21 cellular contexts compared by ENCODE assay signal in genomic region chr12:27096420-27096819, GRCh38. TPM values are rescaled to one million over a fixed set of nuclear protein-coding genes. Genes with fewer than 3 reads are reported as not detected.
DNase-seq lines count a peak whose midpoint lies in the region; ATAC-seq, FAIRE-seq and TF ChIP-seq lines count a peak whose summit lies in the region.
"Had no signal": no experiment of that assay in that cellular context is flagged by ENCODE, and none has a peak within 500 bp of the region (broad histone marks: within the 10 kb centered on the region; RNA-seq: fewer than 3 reads in every experiment).

No MANE protein-coding gene starts in this region.

- H3K4me2 ChIP-seq in keratinocyte (ENCODE audit: control insufficient read depth, extremely low read depth, insufficient read depth, low read depth, low read length) = no peak overlapping the region
- H3K4me2 ChIP-seq: BLaER1 had no signal

- no peak overlapping the region for H3K27ac ChIP-seq in keratinocyte (ENCODE audit: control insufficient read depth, insufficient read depth, low read length)
- peak overlapping the region; percentile 7 for H3K27ac ChIP-seq in stomach smooth muscle (ENCODE audit: low read length)
- H3K27ac ChIP-seq: 22Rv1, BLaER1 had no signal

- dilution Hi-C loops in keratinocyte (cut with MboI; ENCODE audit: extremely low pct_ligation_motif_present, low sequenced_read_pairs) = no loop called here

- no peak for TF ChIP-seq CTCF in bronchial epithelial cell (IDR thresholded peaks at IDR 0.05; ENCODE audit: insufficient read depth, low read length, severe bottlenecking)
- TF ChIP-seq CTCF in keratinocyte (optimal IDR thresholded peaks at IDR 0.05 in 1 of 3, IDR thresholded peaks at IDR 0.05 in 1 of 3, conservative IDR thresholded peaks at IDR 0.05 in 1 of 3; ENCODE audit: extremely low read depth in 1 of 3, insufficient read depth in 2 of 3, low read length in 3 of 3) = no peak

- H3K9me3 ChIP-seq in keratinocyte (ENCODE audit: control insufficient read depth, low read depth, low read length) (no peaks in the 10 kb centered on the region), stomach smooth muscle (ENCODE audit: control insufficient read depth in 2 of 2, low read length in 2 of 2) (no peaks in the 10 kb centered on the region)
- H3K9me3 ChIP-seq: BLaER1, Caco-2 had no signal

- H3K79me2 ChIP-seq in keratinocyte (ENCODE audit: control insufficient read depth, insufficient read depth, low read length) = no peaks in the 10 kb centered on the region

- H2AFZ ChIP-seq in keratinocyte (ENCODE audit: control insufficient read depth, low read length) = no peak overlapping the region

- no peak for FAIRE-seq in bronchial epithelial cell (lab: Jason Lieb, UNC)
- peak; percentile 32 for FAIRE-seq in keratinocyte (lab: Jason Lieb, UNC)
- FAIRE-seq: GM12878, GM18507 had no signal

- H3K9ac ChIP-seq in keratinocyte (ENCODE audit: control insufficient read depth, extremely low read depth, insufficient read depth, low read length) (no peak overlapping the region), stomach smooth muscle (ENCODE audit: low read length in 2 of 2) (no peak overlapping the region)
- H3K9ac ChIP-seq: BLaER1 had no signal

- DNase-seq in DMS79 treated with DMSO at 0.1 percent for 48 hours (lab: John Stamatoyannopoulos, UW) (peak; percentile 15), DMS79 (lab: John Stamatoyannopoulos, UW) (no peak), bronchial epithelial cell (ENCODE audit: low read depth) (peak; percentile 74), keratinocyte (ENCODE audit: low read depth, low spot score) (no peak), UCSD-AML1 (lab: John Stamatoyannopoulos, UW; ENCODE audit: unreplicated experiment) (no peak), NCI-H1694 treated with DMSO at 0.1 percent for 48 hours (lab: John Stamatoyannopoulos, UW) (no peak)
- DNase-seq: AML-193; Caco-2; CD8-positive, alpha-beta memory T cell; GOT3 had no signal

- H3K4me3 ChIP-seq in bronchial epithelial cell (ENCODE audit: low read depth, low read length) (no peak overlapping the region), keratinocyte (ENCODE audit: control insufficient read depth in 2 of 3, extremely low read depth in 1 of 3, insufficient read depth in 2 of 3, low read depth in 1 of 3, low read length in 3 of 3) (no peak overlapping the region), stomach smooth muscle (ENCODE audit: low read length in 2 of 2) (peak overlapping the region in 1 of 2 donors; percentile 30)
- H3K4me3 ChIP-seq: BLaER1, GM12878 had no signal

- H3K9me1 ChIP-seq in keratinocyte (ENCODE audit: control insufficient read depth, extremely low read depth, insufficient read depth, low read length) = no peaks in the 10 kb centered on the region

- no peaks in the 10 kb centered on the region for H3K36me3 ChIP-seq in bronchial epithelial cell (ENCODE audit: control insufficient read depth, insufficient read depth, low read length)
- no peaks in the 10 kb centered on the region for H3K36me3 ChIP-seq in keratinocyte (ENCODE audit: control insufficient read depth in 2 of 2, extremely low read depth in 1 of 2, insufficient read depth in 2 of 2, low read length in 2 of 2)
- H3K36me3 ChIP-seq in stomach smooth muscle (ENCODE audit: control insufficient read depth in 2 of 2, insufficient read depth in 2 of 2, low read length in 2 of 2) = no peaks in the 10 kb centered on the region
- H3K36me3 ChIP-seq: BLaER1 had no signal

- no peak for ATAC-seq in HG02840 (IDR thresholded peaks at IDR 0.05; ENCODE audit: low FRiP score, unreplicated experiment)
- ATAC-seq: GM12878, HCT116 had no signal

- no peaks in the 10 kb centered on the region for H4K20me1 ChIP-seq in keratinocyte (ENCODE audit: control insufficient read depth, extremely low read depth, insufficient read depth, low read length)
- H4K20me1 ChIP-seq: BLaER1 had no signal

- H3K27me3 ChIP-seq in bronchial epithelial cell (ENCODE audit: control insufficient read depth, insufficient read depth, low read length) (no peaks in the 10 kb centered on the region), keratinocyte (ENCODE audit: control insufficient read depth, extremely low read depth, insufficient read depth, low read length) (no peaks in the 10 kb centered on the region), stomach smooth muscle (ENCODE audit: control insufficient read depth in 1 of 2, insufficient read depth in 2 of 2, low read length in 2 of 2) (no peaks in the 10 kb centered on the region)
- H3K27me3 ChIP-seq: BLaER1 had no signal

- H3K4me1 ChIP-seq in keratinocyte (ENCODE audit: control insufficient read depth, extremely low read depth, insufficient read depth, low read length) = peaks cover 21% of the 10 kb centered on the region
- peaks cover 5% of the 10 kb centered on the region for H3K4me1 ChIP-seq in stomach smooth muscle (ENCODE audit: control insufficient read depth, insufficient read depth, low read length)
- H3K4me1 ChIP-seq: Caco-2 had no signal

RNA-seq across cellular contexts. Expression of gene C12orf71, which starts 14.0 kb away (rescaled TPM):
- not detected in 2 replicates for total RNA-seq in bronchial epithelial cell
- not detected in 3 replicates for polyA plus RNA-seq in keratinocyte
- not detected for polyA plus RNA-seq in keratinocyte (2011; ENCODE audit: low read depth)
- not detected in 2 replicates for polyA plus RNA-seq in keratinocyte (2011; cell fraction: cytosol; rRNA removed)
- not detected in 2 replicates for polyA plus RNA-seq in keratinocyte (2011; cell fraction: nucleus; rRNA removed)
- polyA plus RNA-seq in keratinocyte (2012; ENCODE audit: low replicate concordance) = not detected in 2 replicates
- polyA minus RNA-seq in keratinocyte = not detected in 3 replicates
- polyA minus RNA-seq in keratinocyte (2011; cell fraction: cytosol; rRNA and poly(A)+ RNA removed) = not detected
- not detected in 2 replicates for polyA minus RNA-seq in keratinocyte (2011; cell fraction: nucleus; rRNA and poly(A)+ RNA removed)
- total RNA-seq: A673; Caco-2; CD8-positive, alpha-beta memory T cell; Daoy; G401; GM12878; HT-29 had no signal
- polyA plus RNA-seq: CD8-positive, alpha-beta memory T cell had no signal

Comparison
In these comparisons a context has a peak if more than half of its experiments do, and no peak if none do; other contexts are left out.
1. DNase-seq: peak in DMS79 treated with DMSO at 0.1 percent for 48 hours (single experiment) and bronchial epithelial cell (single experiment); none in DMS79 (single experiment), keratinocyte (single experiment), UCSD-AML1 (single experiment) and NCI-H1694 treated with DMSO at 0.1 percent for 48 hours (single experiment).